ENCODE assay signal across 9 cellular contexts in genomic region chr6:16278048-16278724, GRCh38. TPM values are rescaled to one million over a fixed set of nuclear protein-coding genes. Genes with fewer than 3 reads are reported as not detected.
DNase-seq lines count a peak whose midpoint lies in the region; ATAC-seq, FAIRE-seq and TF ChIP-seq lines count a peak whose summit lies in the region.
"Had no signal": no experiment of that assay in that cellular context is flagged by ENCODE, and none has a peak within 500 bp of the region (broad histone marks: within the 10 kb centered on the region; RNA-seq: fewer than 3 reads in every experiment).

No MANE protein-coding gene starts in this region.

- H3K9me2 ChIP-seq in Karpas-422 (replicated peaks; ENCODE audit: insufficient read depth, low read length) = no peaks in the 10 kb centered on the region

- H3K4me3 ChIP-seq in gastroesophageal sphincter = no peak overlapping the region
- no peak overlapping the region for H3K4me3 ChIP-seq in Karpas-422 (ENCODE audit: low read length)

- no peak for TF ChIP-seq POLR2A in gastroesophageal sphincter (IDR thresholded peaks at IDR 0.05)

- ATAC-seq in gastroesophageal sphincter = peak; percentile 20

- peaks cover 20% of the 10 kb centered on the region for H3K27me3 Mint-ChIP-seq in progenitor cell of endocrine pancreas
- H3K27me3 Mint-ChIP-seq in activated CD4-positive, alpha-beta memory T cell treated with anti-CD3 and anti-CD28 coated beads for 36 hours = no peaks in the 10 kb centered on the region

- H3K9me3 Mint-ChIP-seq in progenitor cell of endocrine pancreas (ENCODE audit: low read depth) = no peaks in the 10 kb centered on the region
- H3K9me3 Mint-ChIP-seq in activated CD4-positive, alpha-beta memory T cell treated with anti-CD3 and anti-CD28 coated beads for 36 hours = no peaks in the 10 kb centered on the region

- POLR2A ChIA-PET in activated CD4-positive, alpha-beta memory T cell treated with anti-CD3 and anti-CD28 coated beads for 36 hours (lab: Charles Lee) = no interaction called here

- no peak for FAIRE-seq in RCC 7860 (lab: Jason Lieb, UNC)

- H2AFZ ChIP-seq in Karpas-422 (ENCODE audit: low read length) = no peak overlapping the region

- WGBS in gastroesophageal sphincter (ENCODE audit: low coverage in 1 of 2), 2 donors = 87 to 92% methylated on average over 7 to 9 of the region's 10 CpGs

- intact Hi-C loops in activated CD4-positive, alpha-beta memory T cell treated with anti-CD3 and anti-CD28 coated beads for 36 hours (cut with micrococcal nuclease) = no loop called here

- H3K36me3 Mint-ChIP-seq in progenitor cell of endocrine pancreas (ENCODE audit: insufficient read depth) = no peaks in the 10 kb centered on the region
- H3K36me3 Mint-ChIP-seq in activated CD4-positive, alpha-beta memory T cell treated with anti-CD3 and anti-CD28 coated beads for 36 hours = no peaks in the 10 kb centered on the region

- H3K27ac ChIP-seq in gastroesophageal sphincter (peak overlapping the region in 3 of 4 donors; percentile 29 to 61 (median 37)), Karpas-422 (ENCODE audit: low read length) (no peak overlapping the region)

- peaks cover 7% of the 10 kb centered on the region for H3K4me1 Mint-ChIP-seq in progenitor cell of endocrine pancreas (ENCODE audit: low read depth)
- H3K4me1 Mint-ChIP-seq in activated CD4-positive, alpha-beta memory T cell treated with anti-CD3 and anti-CD28 coated beads for 36 hours (ENCODE audit: low read depth) = no peaks in the 10 kb centered on the region

- H4K20me1 ChIP-seq in Karpas-422 (ENCODE audit: insufficient read depth, low read depth, low read length) = no peaks in the 10 kb centered on the region

- no peaks in the 10 kb centered on the region for H3K79me2 ChIP-seq in Karpas-422 (ENCODE audit: low read length)

- no peak for TF ChIP-seq EP300 in gastroesophageal sphincter (IDR thresholded peaks at IDR 0.05)

- DNase-seq in Daoy (ENCODE audit: low read depth) (peak; percentile 39), RCC 7860 (ENCODE audit: low spot score) (peak; percentile 17), progenitor cell of endocrine pancreas (ENCODE audit: low spot score, unreplicated experiment) (no peak), Kasumi-1 (lab: John Stamatoyannopoulos, UW) (no peak), Karpas-422 (no peak)
- no peak for DNase-seq in activated CD4-positive, alpha-beta T cell treated with anti-CD3 and anti-CD28 coated beads, Interleukin-2, amount 50 U/mL, for 48 hours
- no peak for DNase-seq in activated CD4-positive, alpha-beta memory T cell treated with anti-CD3 and anti-CD28 coated beads for 36 hours
- DNase-seq: effector CD4-positive, alpha-beta T cell had no signal

- no peak overlapping the region for H3K4me3 Mint-ChIP-seq in progenitor cell of endocrine pancreas (ENCODE audit: low read depth)
- H3K4me3 Mint-ChIP-seq in activated CD4-positive, alpha-beta memory T cell treated with anti-CD3 and anti-CD28 coated beads for 36 hours = no peak overlapping the region

- CTCF ChIA-PET in activated CD4-positive, alpha-beta memory T cell treated with anti-CD3 and anti-CD28 coated beads for 36 hours (lab: Charles Lee) = interaction anchor here (2.3 kb wide), 1 partner anchor 8 kb away, joined by 8 read pairs; no protein-coding TSS in a partner anchor

- H3K27me3 ChIP-seq in gastroesophageal sphincter (no peaks in the 10 kb centered on the region), Karpas-422 (ENCODE audit: low read length) (no peaks in the 10 kb centered on the region)

- no peaks in the 10 kb centered on the region for H3K9me3 ChIP-seq in gastroesophageal sphincter
- H3K9me3 ChIP-seq in Karpas-422 (ENCODE audit: low read length) = no peaks in the 10 kb centered on the region

- H3K36me3 ChIP-seq in gastroesophageal sphincter = peaks cover 0 to 53% of the 10 kb centered on the region in 2 donors
- H3K36me3 ChIP-seq in Karpas-422 (ENCODE audit: insufficient read depth, low read length) = no peaks in the 10 kb centered on the region

- TF ChIP-seq CTCF in gastroesophageal sphincter (IDR thresholded peaks at IDR 0.05) (no peak), progenitor cell of endocrine pancreas (IDR thresholded peaks at IDR 0.05; ENCODE audit: unreplicated experiment) (no peak)

- H3K4me1 ChIP-seq in gastroesophageal sphincter (peaks cover 0 to 30% (median 14%) of the 10 kb centered on the region in 3 donors), Karpas-422 (ENCODE audit: low read length) (peaks cover 4% of the 10 kb centered on the region)

- H3K4me2 ChIP-seq in Karpas-422 (ENCODE audit: low read depth, low read length, poor library complexity, severe bottlenecking) = no peak overlapping the region

- peak overlapping the region; percentile 14 for H3K27ac Mint-ChIP-seq in progenitor cell of endocrine pancreas
- no peak overlapping the region for H3K27ac Mint-ChIP-seq in activated CD4-positive, alpha-beta memory T cell treated with anti-CD3 and anti-CD28 coated beads for 36 hours

- H3K9ac ChIP-seq in Karpas-422 (ENCODE audit: low read length) = no peak overlapping the region

RNA-seq across cellular contexts. Expression of gene GMPR, which starts 39.8 kb away (rescaled TPM):
- 6.0 and 6.5 TPM in 2 replicates for total RNA-seq in Daoy (2014; rRNA removed; shearing (Covaris generic))
- total RNA-seq in gastroesophageal sphincter (10 to 100 TPM; 18.2 to 71.5 (median 45.6) TPM), progenitor cell of endocrine pancreas (0.50 and 1.3 TPM in 2 replicates)
- under 1 TPM; 0.68 to 0.97 TPM for total RNA-seq in activated CD4-positive, alpha-beta memory T cell treated with anti-CD3 and anti-CD28 coated beads for 36 hours
- not detected in 2 replicates for total RNA-seq in Karpas-422 (2014; rRNA removed; shearing (Covaris generic); ENCODE audit: low replicate concordance)

Comparison
In these comparisons a context has a peak if more than half of its experiments do, and no peak if none do; other contexts are left out.
1. DNase-seq: peak in Daoy (single experiment) and RCC 7860 (single experiment); none in progenitor cell of endocrine pancreas (single experiment), activated CD4-positive, alpha-beta T cell treated with anti-CD3 and anti-CD28 coated beads, Interleukin-2, amount 50 U/mL, for 48 hours (0 of 2), Kasumi-1 (0 of 2), activated CD4-positive, alpha-beta memory T cell treated with anti-CD3 and anti-CD28 coated beads for 36 hours (single experiment) and Karpas-422 (single experiment).